Comparison of ENCODE assay signal across 27 cellular contexts in the genomic region with DNA sequence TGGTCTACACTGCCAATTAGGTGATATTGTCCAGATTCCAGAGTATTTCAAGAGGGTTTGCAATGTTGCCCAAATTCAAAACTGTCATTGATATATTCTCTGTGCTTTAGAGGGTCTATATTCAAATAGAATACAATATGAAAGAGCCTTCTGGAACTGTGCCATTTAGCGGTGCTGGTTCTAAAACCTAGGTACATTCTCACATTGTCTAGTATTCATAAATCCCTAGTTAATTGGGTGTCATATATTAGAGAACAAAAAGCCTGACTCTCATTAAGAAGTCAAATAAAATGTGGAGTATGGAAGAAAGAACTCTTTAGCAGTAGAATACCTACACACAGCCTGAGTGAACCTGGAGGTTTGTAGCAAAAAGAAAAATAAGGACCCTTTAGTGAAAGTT.
"Had no signal": no experiment of that assay in that cellular context is flagged by ENCODE, and none has a peak within 500 bp of the region (broad histone marks: within the 10 kb centered on the region; RNA-seq: fewer than 3 reads in every experiment).

No MANE protein-coding gene starts in this region.

- DNase-seq: activated B cell treated with CpG ODN at 0.5 μM for 24 hours; activated CD4-positive, alpha-beta memory T cell treated with anti-CD3 and anti-CD28 coated beads for 36 hours; activated CD4-positive, alpha-beta T cell treated with anti-CD3 and anti-CD28 coated beads for 4 hours; activated CD4-positive, alpha-beta T cell treated with anti-CD3 and anti-CD28 coated beads, Interleukin-2, amount 10 ng/mL, durations not matched to agents 24 days and 14 days; activated CD4-positive, alpha-beta T cell treated with anti-CD3 and anti-CD28 coated beads, Interleukin-2, amount 50 U/mL, for 1 hour; activated CD4-positive, alpha-beta T cell treated with anti-CD3 and anti-CD28 coated beads, Interleukin-2, amount 50 U/mL, for 4 hours; activated CD4-positive, CD25-positive, alpha-beta regulatory T cell treated with anti-CD3 and anti-CD28 coated beads, Interleukin-2, amount 50 U/mL, for 72 hours; activated CD8-positive, alpha-beta memory T cell treated with anti-CD3 and anti-CD28 coated beads, Interleukin-2, amount 50 U/mL, for 4 hours; activated CD8-positive, alpha-beta T cell treated with anti-CD3 and anti-CD28 coated beads for 36 hours; activated effector memory CD4-positive, alpha-beta T cell treated with anti-CD3 and anti-CD28 coated beads, Interleukin-2, amount 50 U/mL, for 16 hours; activated gamma-delta T cell treated with Interleukin-2 at 50 U/mL for 16 hours; activated naive CD4-positive, alpha-beta T cell; activated naive CD4-positive, alpha-beta T cell treated with anti-CD3 and anti-CD28 coated beads for 36 hours; activated naive CD4-positive, alpha-beta T cell treated with anti-CD3 and anti-CD28 coated beads, Interleukin-2, amount 50 U/mL, for 16 hours; activated naive CD8-positive, alpha-beta T cell treated with anti-CD3 and anti-CD28 coated beads for 36 hours; activated T-cell treated with anti-CD3 and anti-CD28 coated beads for 4 hours; activated T-cell treated with anti-CD3 and anti-CD28 coated beads, Interleukin-2, amount 50 U/mL, for 1 hour; activated T-cell treated with anti-CD3 and anti-CD28 coated beads, Interleukin-2, amount 50 U/mL, for 4 hours; activated T-cell treated with anti-CD3 and anti-CD28 coated beads, Interleukin-2, amount 50 U/mL, for 72 hours; adrenal gland; amniotic stem cell; aorta; body of pancreas; brain microvascular endothelial cell; central memory CD4-positive, alpha-beta T cell; T-helper 2 cell; T-helper 9 cell had no signal
